17 cellular contexts compared by ENCODE assay signal in genomic region chr5:7018601-7019000, GRCh38.
DNase-seq lines count a peak whose midpoint lies in the region; ATAC-seq and TF ChIP-seq lines count a peak whose summit lies in the region.
"Had no signal": no experiment of that assay in that cellular context is flagged by ENCODE, and none has a peak within 500 bp of the region (broad histone marks: within the 10 kb centered on the region; RNA-seq: fewer than 3 reads in every experiment).

No MANE protein-coding gene starts in this region.

- no peak overlapping the region for H4K91ac ChIP-seq in H9 (ENCODE audit: insufficient read length, low read depth, low read length)

- H2BK15ac ChIP-seq in H9 (ENCODE audit: low read depth, low read length), result no peak overlapping the region

- H2AFZ ChIP-seq in GM23338 (no peak overlapping the region), H9 (ENCODE audit: low read length) (no peak overlapping the region)
- H2AFZ ChIP-seq: GM23248 had no signal

- no peak overlapping the region for H4K8ac ChIP-seq in H9 (replicated peaks; ENCODE audit: insufficient read length, low read depth, low read length)

- DNase-seq in GM23338 (ENCODE audit: low spot score) (peak; percentile 19), H9 (no peak), WTC11 (ENCODE audit: low spot score) (no peak), glutamatergic neuron (no peak), dorsolateral prefrontal cortex (no peak), HuH-7 (ENCODE audit: low spot score) (no peak), mucosa of gallbladder (ENCODE audit: low spot score) (no peak)
- DNase-seq: C1 segment of cervical spinal cord; Calu3; CD4-positive, alpha-beta memory T cell; COR-L47; DMS79; EL; GDM1; GM23248; HCEC 1CT had no signal

- H3K27me3 Mint-ChIP-seq in GM23338 (ENCODE audit: insufficient read depth, low read depth, poor library complexity) (no peaks in the 10 kb centered on the region), H9 (ENCODE audit: low read depth) (peaks cover 2% of the 10 kb centered on the region), WTC11 (ENCODE audit: low read depth) (peaks cover 7% of the 10 kb centered on the region), glutamatergic neuron (ENCODE audit: unreplicated experiment) (peaks cover 6% of the 10 kb centered on the region)

- H3K4me1 ChIP-seq in GM23338 (ENCODE audit: insufficient read depth) (no peaks in the 10 kb centered on the region; the same call in 1 of the 2 replicates), H9 (ENCODE audit: insufficient read depth, low read length) (no peaks in the 10 kb centered on the region)

- CTCF ChIA-PET in WTC11 (lab: Charles Lee), result interaction anchor here (1.0 to 1.3 kb wide), 3 partner anchors 32 to 374 kb away, joined by 3 read pairs; no protein-coding TSS in a partner anchor

- no peak overlapping the region for H3K23ac ChIP-seq in H9 (ENCODE audit: insufficient read length, low read depth, low read length)

- TF ChIP-seq CTCF in GM23338 (conservative IDR thresholded peaks at IDR 0.05; ENCODE audit: low read depth in 2 of 2), result peak; percentile 10 to 17; a peak in 2 of 4 replicates
- peak; percentile 41 for TF ChIP-seq CTCF in H9 (conservative IDR thresholded peaks at IDR 0.05)
- no peak for TF ChIP-seq CTCF in WTC11 (IDR thresholded peaks at IDR 0.05)
- TF ChIP-seq CTCF in glutamatergic neuron (IDR thresholded peaks at IDR 0.05; ENCODE audit: partially characterized antibody, unreplicated experiment), result peak; percentile 16
- no peak for TF ChIP-seq CTCF in dorsolateral prefrontal cortex (IDR thresholded peaks at IDR 0.05 in 54 of 56, conservative IDR thresholded peaks at IDR 0.05 in 2 of 56; ENCODE audit: low read depth in 1 of 56, partially characterized antibody in 56 of 56)

- H3K4me2 ChIP-seq in GM23338, result no peak overlapping the region
- H3K4me2 ChIP-seq in H9 (ENCODE audit: insufficient read depth, insufficient read length, low read length), result no peak overlapping the region

- no peak overlapping the region for H3K9ac ChIP-seq in H9 (ENCODE audit: extremely low read depth, insufficient read length, low read length)
- H3K9ac ChIP-seq: GM23248 had no signal

- H4K5ac ChIP-seq in H9 (ENCODE audit: insufficient read length, low read depth, low read length), result no peak overlapping the region

- no peaks in the 10 kb centered on the region for H3K23me2 ChIP-seq in H9 (ENCODE audit: insufficient read length, low read depth, low read length, poor library complexity, severe bottlenecking)

- no peak overlapping the region for H2BK20ac ChIP-seq in H9 (ENCODE audit: low read depth, low read length, poor library complexity, severe bottlenecking)

- peaks cover 28% of the 10 kb centered on the region for H3K9me3 Mint-ChIP-seq in GM23338
- peaks cover 22 to 23% of the 10 kb centered on the region in 2 experiments for H3K9me3 Mint-ChIP-seq in H9
- peaks cover 43% of the 10 kb centered on the region for H3K9me3 Mint-ChIP-seq in WTC11
- H3K9me3 Mint-ChIP-seq in glutamatergic neuron (ENCODE audit: unreplicated experiment), result peaks cover 18% of the 10 kb centered on the region

- no peak overlapping the region for H3K14ac ChIP-seq in H9 (ENCODE audit: insufficient read depth, low read length)

- no peaks in the 10 kb centered on the region for H4K20me1 ChIP-seq in GM23338 (replicated peaks; ENCODE audit: insufficient read depth)
- H4K20me1 ChIP-seq in H9 (ENCODE audit: control insufficient read depth, insufficient read depth, insufficient read length), result no peaks in the 10 kb centered on the region

- no peaks in the 10 kb centered on the region for H3K79me2 ChIP-seq in GM23338 (replicated peaks; ENCODE audit: insufficient read depth)
- H3K79me2 ChIP-seq in H9 (ENCODE audit: insufficient read depth, low read length), result no peaks in the 10 kb centered on the region

- no peak overlapping the region for H2BK5ac ChIP-seq in H9 (ENCODE audit: insufficient read length, low read length)

- peaks cover 9% of the 10 kb centered on the region; the same call in 1 of the 2 replicates for H3K36me3 ChIP-seq in GM23338 (ENCODE audit: insufficient read depth)

- H3K9me3 ChIP-seq in H9 (ENCODE audit: control insufficient read depth, low read depth, low read length), result peaks cover 20% of the 10 kb centered on the region

- H3K4ac ChIP-seq in H9 (ENCODE audit: low read depth, low read length), result no peak overlapping the region

- no peaks in the 10 kb centered on the region for H3F3A ChIP-seq in GM23338 (replicated peaks; ENCODE audit: low read depth)

- H3K4me1 Mint-ChIP-seq in GM23338 (no peaks in the 10 kb centered on the region), H9 (peaks cover 0 to 15% of the 10 kb centered on the region in 2 experiments; a peak in 2 of 4 replicates), WTC11 (no peaks in the 10 kb centered on the region), glutamatergic neuron (ENCODE audit: low read depth, unreplicated experiment) (peaks cover 23% of the 10 kb centered on the region)
- H3K4me1 Mint-ChIP-seq: CD4-positive, alpha-beta memory T cell had no signal

- POLR2A ChIA-PET in WTC11 (lab: Charles Lee), result no interaction called here

- no peaks in the 10 kb centered on the region for H3K9me2 ChIP-seq in GM23338 (ENCODE audit: insufficient read depth)

- no peak overlapping the region for H2BK120ac ChIP-seq in H9 (ENCODE audit: low read depth, low read length, poor library complexity, severe bottlenecking)

- intact Hi-C loops in dorsolateral prefrontal cortex (cut with DNase I), result no loop called here

- H3K79me1 ChIP-seq in H9 (ENCODE audit: insufficient read depth, low read depth, low read length, poor library complexity, severe bottlenecking), result no peaks in the 10 kb centered on the region

- no peaks in the 10 kb centered on the region for H3K27me3 ChIP-seq in GM23338 (ENCODE audit: insufficient read depth)
- no peaks in the 10 kb centered on the region for H3K27me3 ChIP-seq in H9 (ENCODE audit: insufficient read depth, low read length)
- peaks cover 0 to 5% (median 0%) of the 10 kb centered on the region in 45 donors for H3K27me3 ChIP-seq in dorsolateral prefrontal cortex

- no peak overlapping the region for H2AK5ac ChIP-seq in H9 (ENCODE audit: insufficient read length, low read length)

- no peak overlapping the region for H2BK12ac ChIP-seq in H9 (ENCODE audit: insufficient read length, low read depth, low read length)

- no peak overlapping the region for H3K27ac Mint-ChIP-seq in GM23338
- no peak overlapping the region for H3K27ac Mint-ChIP-seq in H9
- no peak overlapping the region for H3K27ac Mint-ChIP-seq in WTC11
- peak overlapping the region; percentile 93 for H3K27ac Mint-ChIP-seq in glutamatergic neuron (ENCODE audit: unreplicated experiment)
- H3K27ac Mint-ChIP-seq: CD4-positive, alpha-beta memory T cell had no signal

- H3K18ac ChIP-seq in H9 (ENCODE audit: insufficient read length, low read depth, low read length), result no peak overlapping the region

- ATAC-seq in GM23338, result no peak; the same call in 2 of the 3 replicates
- peak; percentile 70 for ATAC-seq in WTC11
- ATAC-seq: GM12878 had no signal

- H3K27ac ChIP-seq in GM23338 (ENCODE audit: low read depth) (no peak overlapping the region), H9 (ENCODE audit: insufficient read length, low read depth, low read length) (no peak overlapping the region), dorsolateral prefrontal cortex (peak overlapping the region in 1 of 59 donors; percentile 28)
- H3K27ac ChIP-seq: GM23248 had no signal

- peaks cover 13% of the 10 kb centered on the region for H3K36me3 Mint-ChIP-seq in GM23338 (ENCODE audit: low read depth)
- peaks cover 0 to 21% (median 9%) of the 10 kb centered on the region in 3 experiments; a peak in 4 of 7 replicates for H3K36me3 Mint-ChIP-seq in H9 (ENCODE audit: insufficient read depth in 1 of 3, low read depth in 3 of 3)
- peaks cover 22% of the 10 kb centered on the region for H3K36me3 Mint-ChIP-seq in WTC11
- H3K36me3 Mint-ChIP-seq in glutamatergic neuron (ENCODE audit: unreplicated experiment), result peaks cover 25% of the 10 kb centered on the region
- H3K36me3 Mint-ChIP-seq: CD4-positive, alpha-beta memory T cell had no signal

- no peak overlapping the region for H3K4me3 Mint-ChIP-seq in GM23338
- no peak overlapping the region for H3K4me3 Mint-ChIP-seq in H9
- no peak overlapping the region for H3K4me3 Mint-ChIP-seq in WTC11
- no peak overlapping the region for H3K4me3 Mint-ChIP-seq in glutamatergic neuron (ENCODE audit: unreplicated experiment)
- H3K4me3 Mint-ChIP-seq: CD4-positive, alpha-beta memory T cell had no signal

- H3T11ph ChIP-seq in H9 (ENCODE audit: low read length), result no peak overlapping the region

- H3K56ac ChIP-seq in H9 (ENCODE audit: insufficient read length, low read depth, low read length), result no peak overlapping the region

- H3K4me3 ChIP-seq in GM23338 (no peak overlapping the region), dorsolateral prefrontal cortex (no peak overlapping the region)
- H3K4me3 ChIP-seq: GM12878, GM23248 had no signal

TF ChIP-seq in GM23338, 12 proteins besides CTCF, POLR2A, EP300 and RAD21 (continues in another document):
- TF ChIP-seq NANOG (IDR thresholded peaks at IDR 0.05; ENCODE audit: borderline replicate concordance) (no peak), ZNF331 (CRISPR knock-in tag; IDR thresholded peaks at IDR 0.05; ENCODE audit: low read depth) (no peak), EZH2phosphoT487 (IDR thresholded peaks at IDR 0.05; ENCODE audit: unreplicated experiment) (no peak), EZH2 (IDR thresholded peaks at IDR 0.05; ENCODE audit: low read depth, unreplicated experiment) (no peak)

TF ChIP-seq in WTC11, 78 proteins besides CTCF, POLR2A, EP300 and RAD21 (continues in another document):
- TF ChIP-seq, protein P1, sequence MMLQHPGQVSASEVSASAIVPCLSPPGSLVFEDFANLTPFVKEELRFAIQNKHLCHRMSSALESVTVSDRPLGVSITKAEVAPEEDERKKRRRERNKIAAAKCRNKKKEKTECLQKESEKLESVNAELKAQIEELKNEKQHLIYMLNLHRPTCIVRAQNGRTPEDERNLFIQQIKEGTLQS (CRISPR knock-in tag; conservative IDR thresholded peaks at IDR 0.05), result no peak

Comparison
In these comparisons a context has a peak if more than half of its experiments do, and no peak if none do; other contexts are left out.
1. CTCF ChIP-seq: peak in GM23338 (2 of 2), H9 (single experiment) and glutamatergic neuron (single experiment); none in WTC11 (single experiment) and dorsolateral prefrontal cortex (0 of 56).